ENCODE assay signal across 8 cellular contexts in the genomic region with DNA sequence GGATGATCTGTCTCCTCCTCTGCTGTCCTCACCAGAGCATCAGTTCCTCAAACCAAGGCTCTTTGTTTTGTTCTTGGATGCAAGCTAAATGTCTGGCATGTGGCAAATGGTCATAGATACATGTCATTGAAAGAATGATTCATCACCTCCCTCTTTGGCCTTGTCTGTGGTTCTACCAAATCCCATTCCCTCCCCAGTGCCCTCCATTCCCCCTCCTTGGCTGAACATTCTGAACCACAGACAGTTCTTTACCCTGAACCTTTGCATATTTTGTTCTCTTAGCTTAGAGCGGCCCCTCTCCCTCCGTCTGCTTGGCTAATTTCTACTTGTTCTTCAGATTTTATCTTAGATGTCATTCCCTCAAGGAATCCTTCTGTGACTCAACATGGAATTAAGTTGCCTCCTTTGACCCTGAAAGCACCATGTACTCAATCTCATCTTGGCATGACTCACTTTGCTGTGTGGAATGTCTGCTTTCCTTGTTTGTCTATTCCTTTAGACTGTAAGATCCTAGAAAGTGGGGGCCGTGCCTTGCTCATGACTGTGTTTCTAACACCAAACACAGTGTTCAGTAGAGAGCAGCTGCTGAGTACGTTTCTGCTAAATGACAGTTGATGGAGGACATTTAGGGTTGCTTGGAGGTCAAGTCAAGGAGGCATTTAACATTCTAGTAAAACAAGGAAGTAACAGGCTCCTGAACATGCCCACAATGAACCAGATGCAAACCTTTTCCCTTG. TPM values are rescaled to one million over a fixed set of nuclear protein-coding genes. Genes with fewer than 3 reads are reported as not detected.
DNase-seq lines count a peak whose midpoint lies in the region; ATAC-seq and TF ChIP-seq lines count a peak whose summit lies in the region.

No MANE protein-coding gene starts in this region.

- no peaks in the 10 kb centered on the region for H3K27me3 Mint-ChIP-seq in activated naive CD4-positive, alpha-beta T cell treated with anti-CD3 and anti-CD28 coated beads, Interleukin-2, amount 50 U/mL, for 24 hours

- H3K4me3 Mint-ChIP-seq in activated naive CD4-positive, alpha-beta T cell treated with anti-CD3 and anti-CD28 coated beads, Interleukin-2, amount 50 U/mL, for 24 hours: peak overlapping the region; percentile 68

- H3K36me3 Mint-ChIP-seq in activated naive CD4-positive, alpha-beta T cell treated with anti-CD3 and anti-CD28 coated beads, Interleukin-2, amount 50 U/mL, for 24 hours: peaks cover 20% of the 10 kb centered on the region

- H3K4me1 ChIP-seq in adipocyte (ENCODE audit: control insufficient read depth, insufficient read depth, low read length) (peaks cover 55% of the 10 kb centered on the region), transverse colon (peaks cover 17 to 64% (median 28%) of the 10 kb centered on the region in 4 donors)

- no peak overlapping the region for H3K27ac Mint-ChIP-seq in activated naive CD4-positive, alpha-beta T cell treated with anti-CD3 and anti-CD28 coated beads, Interleukin-2, amount 50 U/mL, for 24 hours

- ATAC-seq in GM21619 (IDR thresholded peaks at IDR 0.05; ENCODE audit: unreplicated experiment): no peak

- in situ Hi-C loops in transverse colon (cut with MboI; ENCODE audit: low pct_ligation_motif_present in 1 of 4, low pct_unique_long_range_greater_than_20kb in 1 of 4, low sequenced_read_pairs in 3 of 4): no loop called here

- 47 to 52% methylated on average over 3 to 4 of the region's 4 CpGs for WGBS in transverse colon (ENCODE audit: low coverage in 1 of 2), 2 donors

- peak overlapping the region; percentile 61 to 78 (median 70) for H3K27ac ChIP-seq in transverse colon

- no peaks in the 10 kb centered on the region for H3K9me3 Mint-ChIP-seq in activated naive CD4-positive, alpha-beta T cell treated with anti-CD3 and anti-CD28 coated beads, Interleukin-2, amount 50 U/mL, for 24 hours

- H3K36me3 ChIP-seq in adipocyte (ENCODE audit: control insufficient read depth, insufficient read depth, low read length, severe bottlenecking) (no peaks in the 10 kb centered on the region), kidney epithelial cell (ENCODE audit: control insufficient read depth, insufficient read depth, low read length) (no peaks in the 10 kb centered on the region), transverse colon (no peaks in the 10 kb centered on the region)

- TF ChIP-seq EP300 in transverse colon (IDR thresholded peaks at IDR 0.05; ENCODE audit: low read depth): no peak

- TF ChIP-seq CTCF in kidney epithelial cell (IDR thresholded peaks at IDR 0.05; ENCODE audit: insufficient read depth, low read length, poor library complexity, severe bottlenecking) (no peak), transverse colon (IDR thresholded peaks at IDR 0.05) (no peak)

- peak overlapping the region; percentile 19 for H3K9ac ChIP-seq in adipocyte (ENCODE audit: low read length)

- no peak for TF ChIP-seq POLR2A in transverse colon (IDR thresholded peaks at IDR 0.05)

- peaks cover 59% of the 10 kb centered on the region for H3K4me1 Mint-ChIP-seq in activated naive CD4-positive, alpha-beta T cell treated with anti-CD3 and anti-CD28 coated beads, Interleukin-2, amount 50 U/mL, for 24 hours

- no peaks in the 10 kb centered on the region for H3K9me3 ChIP-seq in adipocyte (ENCODE audit: control insufficient read depth, low read length)
- H3K9me3 ChIP-seq in transverse colon: no peaks in the 10 kb centered on the region

- H3K4me3 ChIP-seq in adipocyte (ENCODE audit: low read length): peak overlapping the region; percentile 5
- H3K4me3 ChIP-seq in kidney epithelial cell (ENCODE audit: low read depth, low read length): no peak overlapping the region
- H3K4me3 ChIP-seq in transverse colon: no peak overlapping the region

- no peak for DNase-seq in activated naive CD4-positive, alpha-beta T cell (lab: John Stamatoyannopoulos, UW)
- peak; percentile 97 for DNase-seq in adipocyte (ENCODE audit: low read depth)
- DNase-seq in kidney epithelial cell (ENCODE audit: low read depth): peak; percentile 99
- DNase-seq in transverse colon: peak; percentile 37
- DNase-seq in NCI-H2196 treated with DMSO at 0.1 percent for 48 hours (lab: John Stamatoyannopoulos, UW; ENCODE audit: unreplicated experiment): no peak
- no peak for DNase-seq in cerebellar cortex (ENCODE audit: low spot score)

- H3K27me3 ChIP-seq in adipocyte (replicated peaks; ENCODE audit: control insufficient read depth, insufficient read depth, low read length) (no peaks in the 10 kb centered on the region), kidney epithelial cell (ENCODE audit: control insufficient read depth, insufficient read depth, low read length) (no peaks in the 10 kb centered on the region), transverse colon (no peaks in the 10 kb centered on the region)

- intact Hi-C loops in transverse colon (cut with DNase I; ENCODE audit: low total_unique reads): no loop called here

RNA-seq across cellular contexts. Expression of a gene that starts 8.1 kb away (rescaled TPM):
- total RNA-seq in kidney epithelial cell (85.4 and 96.0 TPM in 2 replicates), transverse colon (10 to 100 TPM in 3 of 4 donors, 1 to 10 TPM in 1; 1.2 to 18.7 (median 14.1) TPM)

Comparison
In these comparisons a context has a peak if more than half of its experiments do, and no peak if none do; other contexts are left out.
1. DNase-seq: peak in adipocyte (single experiment), kidney epithelial cell (single experiment) and transverse colon (single experiment); none in activated naive CD4-positive, alpha-beta T cell (0 of 4), NCI-H2196 treated with DMSO at 0.1 percent for 48 hours (single experiment) and cerebellar cortex (single experiment).